Comparison of ENCODE assay signal across 20 cellular contexts in the genomic region with DNA sequence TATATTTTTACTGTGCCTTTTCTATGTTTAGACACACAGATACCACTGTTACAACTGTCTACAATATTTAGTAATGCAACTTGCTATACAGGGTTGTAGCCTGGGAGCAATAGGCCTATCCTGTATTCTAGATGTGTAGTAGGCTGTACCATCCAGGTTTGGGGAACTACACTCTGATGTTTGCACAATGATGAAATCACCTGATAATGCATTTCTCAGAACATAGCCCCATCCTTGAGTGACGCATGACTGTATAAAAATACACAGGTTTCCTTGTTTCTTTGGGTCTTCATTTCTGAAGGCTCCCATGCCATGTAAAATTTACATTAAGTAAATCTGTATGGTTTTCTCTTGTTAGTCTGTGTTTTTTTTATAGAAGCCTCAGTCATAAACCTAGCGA.
DNase-seq lines count a peak whose midpoint lies in the region; FAIRE-seq and TF ChIP-seq lines count a peak whose summit lies in the region.
"Had no signal": no experiment of that assay in that cellular context is flagged by ENCODE, and none has a peak within 500 bp of the region (broad histone marks: within the 10 kb centered on the region; RNA-seq: fewer than 3 reads in every experiment).

No MANE protein-coding gene starts in this region.

- TF ChIP-seq CTCF in LNCaP clone FGC (IDR thresholded peaks at IDR 0.05; ENCODE audit: control insufficient read depth, extremely low read depth, insufficient read depth) = no peak
- TF ChIP-seq CTCF in bronchial epithelial cell (IDR thresholded peaks at IDR 0.05; ENCODE audit: insufficient read depth, low read length, severe bottlenecking) = no peak

- H3K27me3 ChIP-seq in bronchial epithelial cell (ENCODE audit: control insufficient read depth, insufficient read depth, low read length) = no peaks in the 10 kb centered on the region

- peak; percentile 9 for DNase-seq in SIG-M5 treated with dmso at 0.1 percent for 504 hours (lab: John Stamatoyannopoulos, UW; ENCODE audit: unreplicated experiment)
- DNase-seq in SIG-M5 (lab: John Stamatoyannopoulos, UW) = no peak
- peak; percentile 51 for DNase-seq in LNCaP clone FGC (ENCODE audit: low read depth)
- peak; percentile 0 for DNase-seq in bronchial epithelial cell (ENCODE audit: low read depth)
- DNase-seq in stimulated activated CD4-positive, alpha-beta T cell treated with anti-CD3 and anti-CD28 coated beads, Interleukin-4, amount 100 ng/mL, for 24 hours = no peak
- DNase-seq in superior temporal gyrus (ENCODE audit: extremely low spot score) = no peak
- no peak for DNase-seq in islet precursor cell
- DNase-seq: C1 segment of cervical spinal cord; Calu3; CD4-positive, alpha-beta memory T cell; COR-L47; DMS79; EL; GDM1; GM23248; H7; HCEC 1CT had no signal

- no peaks in the 10 kb centered on the region for H3K36me3 ChIP-seq in bronchial epithelial cell (ENCODE audit: control insufficient read depth, insufficient read depth, low read length)

- FAIRE-seq in bronchial epithelial cell (lab: Jason Lieb, UNC) = no peak
- FAIRE-seq: GM12878, GM19239, H1 had no signal

- H3K4me3 ChIP-seq in LNCaP clone FGC (ENCODE audit: low read depth, low read length) (no peak overlapping the region), bronchial epithelial cell (ENCODE audit: low read depth, low read length) (no peak overlapping the region)
- H3K4me3 ChIP-seq: GM12878, GM23248 had no signal

Comparison
In these comparisons a context has a peak if more than half of its experiments do, and no peak if none do; other contexts are left out.
1. DNase-seq: peak in SIG-M5 treated with dmso at 0.1 percent for 504 hours (single experiment), LNCaP clone FGC (single experiment) and bronchial epithelial cell (single experiment); none in SIG-M5 (single experiment), stimulated activated CD4-positive, alpha-beta T cell treated with anti-CD3 and anti-CD28 coated beads, Interleukin-4, amount 100 ng/mL, for 24 hours (single experiment), superior temporal gyrus (single experiment) and islet precursor cell (single experiment).